Comparison of ENCODE assay signal across 2 cellular contexts in the genomic region with DNA sequence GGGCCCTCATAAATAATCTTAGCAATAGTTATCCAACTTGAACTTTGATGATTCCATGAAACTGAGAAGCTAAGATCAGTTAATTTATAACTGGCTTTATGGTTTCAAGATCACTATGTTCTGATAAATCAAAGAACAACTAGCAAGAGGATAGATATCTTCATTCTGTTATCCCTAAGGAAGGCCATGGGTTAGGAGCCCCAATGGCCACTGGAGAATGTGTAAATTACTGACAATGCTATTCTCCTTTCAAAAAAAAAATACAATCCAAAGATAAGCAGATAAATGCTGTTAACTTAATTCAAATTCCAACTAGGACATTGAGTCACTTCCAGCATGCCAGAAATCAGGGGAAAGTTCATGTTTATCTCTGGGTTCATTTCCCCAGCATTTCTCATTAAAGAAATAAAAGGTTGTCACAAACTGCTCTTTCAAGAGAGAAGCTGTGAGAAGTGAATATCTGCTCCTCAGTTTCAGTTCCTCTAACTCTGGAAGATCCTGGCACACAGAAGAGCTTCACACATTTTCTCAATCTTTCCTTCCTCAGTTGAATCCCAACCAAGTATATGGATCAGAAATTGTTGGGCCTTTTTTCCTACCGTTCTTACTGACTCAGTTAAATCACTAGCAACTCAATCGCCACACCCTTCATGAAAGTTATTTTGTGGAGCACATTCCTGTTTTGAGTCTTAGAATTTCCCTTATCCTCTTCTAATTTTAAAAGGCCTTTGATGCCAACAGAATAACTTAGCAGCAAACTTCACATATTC.
TF ChIP-seq lines count a peak whose summit lies in the region.

No MANE protein-coding gene starts in this region.

TF ChIP-seq in liver, 16 proteins besides CTCF, POLR2A, EP300 and RAD21 (continued from another document):
- TF ChIP-seq, protein P1, sequence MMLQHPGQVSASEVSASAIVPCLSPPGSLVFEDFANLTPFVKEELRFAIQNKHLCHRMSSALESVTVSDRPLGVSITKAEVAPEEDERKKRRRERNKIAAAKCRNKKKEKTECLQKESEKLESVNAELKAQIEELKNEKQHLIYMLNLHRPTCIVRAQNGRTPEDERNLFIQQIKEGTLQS (IDR thresholded peaks at IDR 0.05), result no peak
- peak; percentile 57 for TF ChIP-seq YY1 (IDR thresholded peaks at IDR 0.05)
- peak; percentile 52 to 61 for TF ChIP-seq JUND (IDR thresholded peaks at IDR 0.05)
- peak; percentile 82 for TF ChIP-seq SP1 (IDR thresholded peaks at IDR 0.05)
- TF ChIP-seq, protein P2, sequence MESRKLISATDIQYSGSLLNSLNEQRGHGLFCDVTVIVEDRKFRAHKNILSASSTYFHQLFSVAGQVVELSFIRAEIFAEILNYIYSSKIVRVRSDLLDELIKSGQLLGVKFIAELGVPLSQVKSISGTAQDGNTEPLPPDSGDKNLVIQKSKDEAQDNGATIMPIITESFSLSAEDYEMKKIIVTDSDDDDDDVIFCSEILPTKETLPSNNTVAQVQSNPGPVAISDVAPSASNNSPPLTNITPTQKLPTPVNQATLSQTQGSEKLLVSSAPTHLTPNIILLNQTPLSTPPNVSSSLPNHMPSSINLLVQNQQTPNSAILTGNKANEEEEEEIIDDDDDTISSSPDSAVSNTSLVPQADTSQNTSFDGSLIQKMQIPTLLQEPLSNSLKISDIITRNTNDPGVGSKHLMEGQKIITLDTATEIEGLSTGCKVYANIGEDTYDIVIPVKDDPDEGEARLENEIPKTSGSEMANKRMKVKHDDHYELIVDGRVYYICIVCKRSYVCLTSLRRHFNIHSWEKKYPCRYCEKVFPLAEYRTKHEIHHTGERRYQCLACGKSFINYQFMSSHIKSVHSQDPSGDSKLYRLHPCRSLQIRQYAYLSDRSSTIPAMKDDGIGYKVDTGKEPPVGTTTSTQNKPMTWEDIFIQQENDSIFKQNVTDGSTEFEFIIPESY (IDR thresholded peaks at IDR 0.05), result peak; percentile 49
- TF ChIP-seq FOXA2 (IDR thresholded peaks at IDR 0.05), result peak; percentile 36
- no peak for TF ChIP-seq GABPA (IDR thresholded peaks at IDR 0.05 in 1 of 2, conservative IDR thresholded peaks at IDR 0.05 in 1 of 2)
- no peak for TF ChIP-seq FOXA1 (IDR thresholded peaks at IDR 0.05)
- no peak for TF ChIP-seq NR2F2 (IDR thresholded peaks at IDR 0.05)
- TF ChIP-seq HNF4A (conservative IDR thresholded peaks at IDR 0.05), result peak; percentile 46 to 76
- TF ChIP-seq, protein P3, sequence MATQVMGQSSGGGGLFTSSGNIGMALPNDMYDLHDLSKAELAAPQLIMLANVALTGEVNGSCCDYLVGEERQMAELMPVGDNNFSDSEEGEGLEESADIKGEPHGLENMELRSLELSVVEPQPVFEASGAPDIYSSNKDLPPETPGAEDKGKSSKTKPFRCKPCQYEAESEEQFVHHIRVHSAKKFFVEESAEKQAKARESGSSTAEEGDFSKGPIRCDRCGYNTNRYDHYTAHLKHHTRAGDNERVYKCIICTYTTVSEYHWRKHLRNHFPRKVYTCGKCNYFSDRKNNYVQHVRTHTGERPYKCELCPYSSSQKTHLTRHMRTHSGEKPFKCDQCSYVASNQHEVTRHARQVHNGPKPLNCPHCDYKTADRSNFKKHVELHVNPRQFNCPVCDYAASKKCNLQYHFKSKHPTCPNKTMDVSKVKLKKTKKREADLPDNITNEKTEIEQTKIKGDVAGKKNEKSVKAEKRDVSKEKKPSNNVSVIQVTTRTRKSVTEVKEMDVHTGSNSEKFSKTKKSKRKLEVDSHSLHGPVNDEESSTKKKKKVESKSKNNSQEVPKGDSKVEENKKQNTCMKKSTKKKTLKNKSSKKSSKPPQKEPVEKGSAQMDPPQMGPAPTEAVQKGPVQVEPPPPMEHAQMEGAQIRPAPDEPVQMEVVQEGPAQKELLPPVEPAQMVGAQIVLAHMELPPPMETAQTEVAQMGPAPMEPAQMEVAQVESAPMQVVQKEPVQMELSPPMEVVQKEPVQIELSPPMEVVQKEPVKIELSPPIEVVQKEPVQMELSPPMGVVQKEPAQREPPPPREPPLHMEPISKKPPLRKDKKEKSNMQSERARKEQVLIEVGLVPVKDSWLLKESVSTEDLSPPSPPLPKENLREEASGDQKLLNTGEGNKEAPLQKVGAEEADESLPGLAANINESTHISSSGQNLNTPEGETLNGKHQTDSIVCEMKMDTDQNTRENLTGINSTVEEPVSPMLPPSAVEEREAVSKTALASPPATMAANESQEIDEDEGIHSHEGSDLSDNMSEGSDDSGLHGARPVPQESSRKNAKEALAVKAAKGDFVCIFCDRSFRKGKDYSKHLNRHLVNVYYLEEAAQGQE (IDR thresholded peaks at IDR 0.05), result peak; percentile 56
- TF ChIP-seq HNF4G (IDR thresholded peaks at IDR 0.05), result no peak

TF ChIP-seq in HepG2, 621 proteins besides CTCF, POLR2A, EP300 and RAD21 (continued from another document):
- TF ChIP-seq, protein P4, sequence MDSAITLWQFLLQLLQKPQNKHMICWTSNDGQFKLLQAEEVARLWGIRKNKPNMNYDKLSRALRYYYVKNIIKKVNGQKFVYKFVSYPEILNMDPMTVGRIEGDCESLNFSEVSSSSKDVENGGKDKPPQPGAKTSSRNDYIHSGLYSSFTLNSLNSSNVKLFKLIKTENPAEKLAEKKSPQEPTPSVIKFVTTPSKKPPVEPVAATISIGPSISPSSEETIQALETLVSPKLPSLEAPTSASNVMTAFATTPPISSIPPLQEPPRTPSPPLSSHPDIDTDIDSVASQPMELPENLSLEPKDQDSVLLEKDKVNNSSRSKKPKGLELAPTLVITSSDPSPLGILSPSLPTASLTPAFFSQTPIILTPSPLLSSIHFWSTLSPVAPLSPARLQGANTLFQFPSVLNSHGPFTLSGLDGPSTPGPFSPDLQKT (CRISPR knock-in tag; IDR thresholded peaks at IDR 0.05; ENCODE audit: borderline replicate concordance), result no peak
- TF ChIP-seq ARNTL (CRISPR knock-in tag; IDR thresholded peaks at IDR 0.05) (no peak), HNRNPK (IDR thresholded peaks at IDR 0.05; ENCODE audit: low read depth, low read length, poor library complexity, severe bottlenecking) (no peak), SMAD1 (CRISPR knock-in tag; IDR thresholded peaks at IDR 0.05; ENCODE audit: borderline replicate concordance, low read depth) (no peak)
- TF ChIP-seq, protein P5, sequence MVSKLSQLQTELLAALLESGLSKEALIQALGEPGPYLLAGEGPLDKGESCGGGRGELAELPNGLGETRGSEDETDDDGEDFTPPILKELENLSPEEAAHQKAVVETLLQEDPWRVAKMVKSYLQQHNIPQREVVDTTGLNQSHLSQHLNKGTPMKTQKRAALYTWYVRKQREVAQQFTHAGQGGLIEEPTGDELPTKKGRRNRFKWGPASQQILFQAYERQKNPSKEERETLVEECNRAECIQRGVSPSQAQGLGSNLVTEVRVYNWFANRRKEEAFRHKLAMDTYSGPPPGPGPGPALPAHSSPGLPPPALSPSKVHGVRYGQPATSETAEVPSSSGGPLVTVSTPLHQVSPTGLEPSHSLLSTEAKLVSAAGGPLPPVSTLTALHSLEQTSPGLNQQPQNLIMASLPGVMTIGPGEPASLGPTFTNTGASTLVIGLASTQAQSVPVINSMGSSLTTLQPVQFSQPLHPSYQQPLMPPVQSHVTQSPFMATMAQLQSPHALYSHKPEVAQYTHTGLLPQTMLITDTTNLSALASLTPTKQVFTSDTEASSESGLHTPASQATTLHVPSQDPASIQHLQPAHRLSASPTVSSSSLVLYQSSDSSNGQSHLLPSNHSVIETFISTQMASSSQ (IDR thresholded peaks at IDR 0.05; ENCODE audit: low read depth), result no peak
- TF ChIP-seq, protein P5 (CRISPR knock-in tag; IDR thresholded peaks at IDR 0.05; ENCODE audit: borderline replicate concordance), result no peak
